In the genomic region with DNA sequence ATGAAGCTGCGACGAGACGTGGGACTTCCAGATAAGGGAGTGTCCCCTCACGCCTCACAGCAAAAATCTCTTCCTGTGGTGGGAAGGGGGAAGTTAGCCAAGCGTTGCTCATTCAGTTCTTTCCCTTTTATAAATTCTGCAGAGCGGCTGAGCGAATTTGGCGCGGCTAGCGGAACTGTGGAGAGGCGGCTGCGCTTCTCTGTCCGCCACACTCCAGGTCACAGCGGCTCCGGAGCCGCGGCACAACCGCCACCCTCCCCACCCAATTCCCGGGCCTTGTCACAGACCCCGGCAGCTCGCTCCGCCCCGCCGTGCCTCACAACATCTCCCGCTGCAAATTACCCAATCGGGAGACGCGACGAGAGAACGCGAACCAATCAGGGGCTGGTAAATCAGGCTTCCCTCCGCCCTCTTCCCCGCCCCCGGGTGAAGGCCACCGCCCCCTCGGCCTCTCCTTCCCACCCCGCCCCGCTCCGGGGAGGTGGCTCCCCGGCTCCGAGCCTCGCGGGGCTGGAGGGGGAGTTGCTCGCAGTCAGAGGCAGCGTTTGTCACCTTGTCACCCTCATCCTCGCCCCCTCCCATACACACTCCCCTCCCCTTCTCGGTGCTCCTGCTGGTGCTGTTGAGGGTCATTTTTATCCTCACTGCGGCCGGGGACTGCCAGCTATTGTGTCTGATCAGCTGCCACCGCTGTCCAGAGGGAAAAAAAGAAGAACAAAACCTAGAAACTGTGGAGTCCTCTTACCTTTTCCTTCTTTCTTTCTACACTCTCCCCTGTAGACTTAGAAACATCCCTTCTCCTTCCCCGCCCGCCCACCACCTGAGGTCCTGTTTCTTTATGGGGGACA, we compare ENCODE assay signal across 8 cellular contexts. TPM values are rescaled to one million over a fixed set of nuclear protein-coding genes. Genes with fewer than 3 reads are reported as not detected.
DNase-seq lines count a peak whose midpoint lies in the region; ATAC-seq and TF ChIP-seq lines count a peak whose summit lies in the region.

No MANE protein-coding gene starts in this region.

- no peaks in the 10 kb centered on the region for H3K9me2 ChIP-seq in hepatocyte (replicated peaks; ENCODE audit: insufficient read depth)

- peak overlapping the region; percentile 59 for H3K9ac ChIP-seq in rectal smooth muscle tissue (ENCODE audit: low read length)

- H4K20me1 ChIP-seq in hepatocyte (ENCODE audit: insufficient read depth, poor library complexity, severe bottlenecking) = peaks cover 18% of the 10 kb centered on the region

- TF ChIP-seq CTCF in astrocyte of the cerebellum (IDR thresholded peaks at IDR 0.05; ENCODE audit: low read depth, low read length, missing control alignments) = no peak
- TF ChIP-seq CTCF in hepatocyte (IDR thresholded peaks at IDR 0.05; ENCODE audit: poor library complexity) = no peak

- H3K9me3 ChIP-seq in hepatocyte (ENCODE audit: low read depth) (no peaks in the 10 kb centered on the region), aorta (ENCODE audit: control insufficient read depth, low read length) (no peaks in the 10 kb centered on the region)

- ATAC-seq in GM18508 (IDR thresholded peaks at IDR 0.05; ENCODE audit: insufficient read depth, unreplicated experiment) (peak; percentile 84), HG02981 (IDR thresholded peaks at IDR 0.05; ENCODE audit: unreplicated experiment) (peak; percentile 83), aorta (ENCODE audit: low FRiP score) (peak; percentile 95)

- WGBS in hepatocyte (ENCODE audit: low lambda C conversion rate, missing lambda C conversion rate) = under 1% methylated on average over 22 of the region's 52 CpGs
- WGBS in aorta, 2 donors = 1 to 2% methylated on average over 39 to 52 of the region's 52 CpGs

- H3K79me2 ChIP-seq in hepatocyte = peaks cover 29% of the 10 kb centered on the region

- in situ Hi-C loops in astrocyte of the cerebellum (cut with HindIII; ENCODE audit: low sequenced_read_pairs) = loop anchor here (5.0 kb wide), 1 partner anchor 63 kb away; no protein-coding TSS in a partner anchor

- H2AFZ ChIP-seq in hepatocyte = peak overlapping the region; percentile 47

- H3K27me3 ChIP-seq in hepatocyte (no peaks in the 10 kb centered on the region), rectal smooth muscle tissue (ENCODE audit: control insufficient read depth, insufficient read depth, low read length) (no peaks in the 10 kb centered on the region), aorta (ENCODE audit: control insufficient read depth in 1 of 2, insufficient read depth in 2 of 2, low read length in 1 of 2) (no peaks in the 10 kb centered on the region)

- DNase-seq in NCI-H2029 (lab: John Stamatoyannopoulos, UW) (peak; percentile 86), T-helper 9 cell (peak; percentile 95), astrocyte of the cerebellum (ENCODE audit: low read depth) (peak; percentile 93), hepatocyte (ENCODE audit: low spot score) (peak; percentile 98), aorta (peak; percentile 99)

- H3K36me3 ChIP-seq in hepatocyte (replicated peaks; ENCODE audit: insufficient read depth, low read depth) (no peaks in the 10 kb centered on the region), rectal smooth muscle tissue (ENCODE audit: control insufficient read depth, insufficient read depth, low read length) (no peaks in the 10 kb centered on the region), aorta (ENCODE audit: control insufficient read depth in 1 of 2, insufficient read depth in 2 of 2, low read length in 1 of 2) (no peaks in the 10 kb centered on the region)

- intact Hi-C loops in aorta (cut with DNase I) = loop anchor here (5.0 to 10.0 kb wide), 6 partner anchors 37 to 340 kb away; a partner anchor contains a TSS

- H3K4me1 ChIP-seq in hepatocyte (ENCODE audit: insufficient read depth) (peaks cover 2% of the 10 kb centered on the region), rectal smooth muscle tissue (ENCODE audit: control insufficient read depth, insufficient read depth, low read length) (peaks cover 17% of the 10 kb centered on the region), aorta (ENCODE audit: control insufficient read depth in 1 of 2, insufficient read depth in 2 of 2, low read length in 2 of 2) (no peaks in the 10 kb centered on the region)

- H3K4me3 ChIP-seq in astrocyte of the cerebellum (ENCODE audit: low read depth, low read length) = peak overlapping the region; percentile 69
- peak overlapping the region; percentile 71 for H3K4me3 ChIP-seq in hepatocyte
- peak overlapping the region; percentile 90 for H3K4me3 ChIP-seq in rectal smooth muscle tissue (ENCODE audit: low read length)
- H3K4me3 ChIP-seq in aorta (ENCODE audit: low read length in 2 of 2) = peak overlapping the region; percentile 59 to 96

- H3K4me2 ChIP-seq in hepatocyte = peak overlapping the region; percentile 88

- H3K27ac ChIP-seq in hepatocyte (peak overlapping the region; percentile 94), rectal smooth muscle tissue (ENCODE audit: low read depth, low read length) (peak overlapping the region; percentile 89), aorta (ENCODE audit: low read depth in 1 of 2, low read length in 2 of 2) (peak overlapping the region in 1 of 2 donors; percentile 93)

RNA-seq across cellular contexts. Expression of a gene that starts 0.9 kb away (rescaled TPM):
- total RNA-seq in hepatocyte (69.2 and 70.2 TPM in 2 replicates), aorta (100 to 1,000 TPM in 1 of 2 donors, 10 to 100 TPM in 1; 93.8 to 140 TPM)
- polyA plus RNA-seq in hepatocyte (15.1 and 17.8 TPM in 2 replicates), aorta (10 to 100 TPM; 25.5 to 39.7 TPM)
